8 cellular contexts compared by ENCODE assay signal in the genomic region with DNA sequence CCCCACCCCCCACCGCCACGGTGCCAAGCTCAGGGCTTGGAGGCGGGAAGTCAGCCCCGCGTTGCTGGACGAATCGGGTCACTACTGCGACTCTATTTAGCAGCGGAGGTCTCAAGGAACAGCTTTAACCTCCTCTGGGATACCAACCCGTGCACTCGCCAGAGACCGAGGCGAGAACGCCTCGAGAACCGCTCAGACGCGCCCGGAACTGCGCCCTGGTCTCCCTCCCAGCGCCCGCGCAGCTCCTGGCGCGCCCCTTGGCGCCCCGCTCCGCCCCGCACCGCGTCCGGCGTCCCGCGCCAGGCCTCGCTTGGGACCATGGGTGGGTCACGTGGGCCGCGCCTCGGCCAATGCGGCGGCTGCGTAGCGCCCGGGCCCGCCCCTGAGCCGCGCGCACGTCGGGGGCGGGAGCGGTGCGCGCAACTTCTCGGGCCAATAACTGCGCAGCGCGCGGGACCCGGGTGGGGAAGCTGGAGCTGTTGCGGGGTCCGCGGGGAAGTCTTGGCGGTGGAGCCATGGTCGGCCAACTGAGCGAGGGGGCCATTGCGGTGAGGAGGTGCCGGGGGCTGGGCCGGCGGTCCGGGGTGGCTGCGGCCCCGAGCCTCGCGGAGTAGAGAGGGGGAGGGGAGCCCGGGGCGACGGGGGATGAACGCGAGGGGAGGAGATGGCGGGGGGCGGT. TPM values are rescaled to one million over a fixed set of nuclear protein-coding genes. Genes with fewer than 3 reads are reported as not detected.
A peak's percentile ranks its signal among the peaks of the same experiment; 100 is the strongest.
DNase-seq lines count a peak whose midpoint lies in the region; ATAC-seq, FAIRE-seq and TF ChIP-seq lines count a peak whose summit lies in the region.

A gene (plus strand): TSS at position 427 of the 679 bp plus-strand sequence. CDS start 89 bp downstream, at position 516.
A gene with protein sequence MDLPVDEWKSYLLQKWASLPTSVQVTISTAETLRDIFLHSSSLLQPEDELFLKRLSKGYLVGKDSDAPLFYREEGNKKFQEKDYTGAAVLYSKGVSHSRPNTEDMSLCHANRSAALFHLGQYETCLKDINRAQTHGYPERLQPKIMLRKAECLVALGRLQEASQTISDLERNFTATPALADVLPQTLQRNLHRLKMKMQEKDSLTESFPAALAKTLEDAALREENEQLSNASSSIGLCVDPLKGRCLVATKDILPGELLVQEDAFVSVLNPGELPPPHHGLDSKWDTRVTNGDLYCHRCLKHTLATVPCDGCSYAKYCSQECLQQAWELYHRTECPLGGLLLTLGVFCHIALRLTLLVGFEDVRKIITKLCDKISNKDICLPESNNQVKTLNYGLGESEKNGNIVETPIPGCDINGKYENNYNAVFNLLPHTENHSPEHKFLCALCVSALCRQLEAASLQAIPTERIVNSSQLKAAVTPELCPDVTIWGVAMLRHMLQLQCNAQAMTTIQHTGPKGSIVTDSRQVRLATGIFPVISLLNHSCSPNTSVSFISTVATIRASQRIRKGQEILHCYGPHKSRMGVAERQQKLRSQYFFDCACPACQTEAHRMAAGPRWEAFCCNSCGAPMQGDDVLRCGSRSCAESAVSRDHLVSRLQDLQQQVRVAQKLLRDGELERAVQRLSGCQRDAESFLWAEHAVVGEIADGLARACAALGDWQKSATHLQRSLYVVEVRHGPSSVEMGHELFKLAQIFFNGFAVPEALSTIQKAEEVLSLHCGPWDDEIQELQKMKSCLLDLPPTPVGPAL (minus strand): TSS at position 324 of the 679 bp plus-strand sequence. CDS start 1,908 bp downstream, outside the sequence.

- peaks cover 39 to 80% (median 67%) of the 10 kb centered on the region in 7 donors for H3K4me1 Mint-ChIP-seq in naive thymus-derived CD4-positive, alpha-beta T cell
- peaks cover 49% of the 10 kb centered on the region for H3K4me1 Mint-ChIP-seq in stimulated activated effector memory CD8-positive, alpha-beta T cell treated with anti-CD3 and anti-CD28 coated beads, Interleukin-12 subunit alpha, Interleukin-12 subunit beta, amount 100 ng/mL, for 72 hours

- H3K4me3 ChIP-seq in fibroblast of lung (replicated peaks in 1 of 4; ENCODE audit: control extremely low read depth in 1 of 4, insufficient read depth in 1 of 4, low read depth in 3 of 4, low read length in 4 of 4), result peak within 1 kb of the TSS; percentile 75 to 93 (median 82)
- peak within 1 kb of the TSS; percentile 82 for H3K4me3 ChIP-seq in naive thymus-derived CD4-positive, alpha-beta T cell (ENCODE audit: low read length)

- no peaks in the 10 kb centered on the region for H3K27me3 ChIP-seq in fibroblast of lung (ENCODE audit: control insufficient read depth, insufficient read depth, low read length)
- H3K27me3 ChIP-seq in naive thymus-derived CD4-positive, alpha-beta T cell (ENCODE audit: control insufficient read depth in 2 of 2, insufficient read depth in 2 of 2, low read length in 2 of 2), result no peaks in the 10 kb centered on the region

- H3K9me3 Mint-ChIP-seq in naive thymus-derived CD4-positive, alpha-beta T cell, result peaks cover 0 to 2% (median 0%) of the 10 kb centered on the region in 11 donors
- H3K9me3 Mint-ChIP-seq in stimulated activated effector memory CD8-positive, alpha-beta T cell treated with anti-CD3 and anti-CD28 coated beads, Interleukin-12 subunit alpha, Interleukin-12 subunit beta, amount 100 ng/mL, for 72 hours, result no peaks in the 10 kb centered on the region

- peak within 1 kb of the TSS; percentile 97 for H3K4me2 ChIP-seq in fibroblast of lung (ENCODE audit: extremely low read depth, insufficient read depth, low read length)

- peaks cover 7 to 33% (median 18%) of the 10 kb centered on the region in 5 donors for H3K36me3 Mint-ChIP-seq in naive thymus-derived CD4-positive, alpha-beta T cell
- H3K36me3 Mint-ChIP-seq in stimulated activated effector memory CD8-positive, alpha-beta T cell treated with anti-CD3 and anti-CD28 coated beads, Interleukin-12 subunit alpha, Interleukin-12 subunit beta, amount 100 ng/mL, for 72 hours, result peaks cover 65% of the 10 kb centered on the region

- H3K27ac Mint-ChIP-seq in naive thymus-derived CD4-positive, alpha-beta T cell, result peak within 1 kb of the TSS; percentile 89 to 99 (median 95)
- peak within 1 kb of the TSS; percentile 60 for H3K27ac Mint-ChIP-seq in stimulated activated effector memory CD8-positive, alpha-beta T cell treated with anti-CD3 and anti-CD28 coated beads, Interleukin-12 subunit alpha, Interleukin-12 subunit beta, amount 100 ng/mL, for 72 hours

- intact Hi-C loops in naive thymus-derived CD4-positive, alpha-beta T cell (cut with micrococcal nuclease), result loop anchor here (1.0 to 5.0 kb wide), 10 partner anchors 41 to 571 kb away; a partner anchor contains a TSS

- peak within 1 kb of the TSS; percentile 64 for H3K27ac ChIP-seq in fibroblast of lung (ENCODE audit: insufficient read depth, low read length)
- peak within 1 kb of the TSS; percentile 86 for H3K27ac ChIP-seq in naive thymus-derived CD4-positive, alpha-beta T cell (ENCODE audit: low read depth, low read length)

- DNase-seq in DMS153 treated with DMSO at 0.1 percent for 48 hours (lab: John Stamatoyannopoulos, UW; ENCODE audit: unreplicated experiment) (peak; percentile 3), HuH-7.5 (ENCODE audit: low spot score) (peak; percentile 90), RCC 7860 (ENCODE audit: low spot score) (peak; percentile 53), activated T-helper 1 cell treated with Interleukin-2 at 50 U/mL for 16 hours (ENCODE audit: low read depth) (peak; percentile 86), fibroblast of lung (ENCODE audit: low read depth in 2 of 2) (peak; percentile 83 to 85)
- DNase-seq in naive thymus-derived CD4-positive, alpha-beta T cell, result peak; percentile 84 to 94 (median 89)
- peak; percentile 85 to 94 for DNase-seq in stimulated activated effector memory CD8-positive, alpha-beta T cell treated with anti-CD3 and anti-CD28 coated beads, Interleukin-12 subunit alpha, Interleukin-12 subunit beta, amount 100 ng/mL, for 72 hours (ENCODE audit: low spot score in 2 of 2)

- TF ChIP-seq CTCF in fibroblast of lung (conservative IDR thresholded peaks at IDR 0.05 in 1 of 2, IDR thresholded peaks at IDR 0.05 in 1 of 2; ENCODE audit: low read depth in 1 of 2, low read length in 2 of 2), result no peak

- POLR2A ChIA-PET in naive thymus-derived CD4-positive, alpha-beta T cell (lab: Charles Lee), result interaction anchor here (0.6 to 2.2 kb wide), 14 partner anchors 10 to 506 kb away, joined by 3 to 8 read pairs (median 4); a partner anchor contains a TSS

- no peaks in the 10 kb centered on the region for H3K4me1 ChIP-seq in fibroblast of lung (ENCODE audit: control insufficient read depth, extremely low read depth, insufficient read depth, low read length)
- H3K4me1 ChIP-seq in naive thymus-derived CD4-positive, alpha-beta T cell (ENCODE audit: control insufficient read depth in 2 of 2, insufficient read depth in 2 of 2, low read length in 2 of 2), result peaks cover 17 to 26% of the 10 kb centered on the region in 2 donors

- no peaks in the 10 kb centered on the region for H3K9me3 ChIP-seq in fibroblast of lung (ENCODE audit: control insufficient read depth, insufficient read depth, low read depth, low read length)
- no peaks in the 10 kb centered on the region for H3K9me3 ChIP-seq in naive thymus-derived CD4-positive, alpha-beta T cell (ENCODE audit: control insufficient read depth in 2 of 3, low read length in 3 of 3)

- no peaks in the 10 kb centered on the region for H4K20me1 ChIP-seq in fibroblast of lung (ENCODE audit: control insufficient read depth, extremely low read depth, insufficient read depth, low read length)

- H2AFZ ChIP-seq in fibroblast of lung (ENCODE audit: low read length), result peak within 1 kb of the TSS; percentile 85

- peak within 1 kb of the TSS; percentile 74 for H3K9ac ChIP-seq in fibroblast of lung (ENCODE audit: insufficient read depth, low read length)

- ATAC-seq in GM21528 (IDR thresholded peaks at IDR 0.05; ENCODE audit: low FRiP score, unreplicated experiment), result peak; percentile 73
- peak; percentile 100 for ATAC-seq in naive thymus-derived CD4-positive, alpha-beta T cell
- peak; percentile 99 for ATAC-seq in stimulated activated effector memory CD8-positive, alpha-beta T cell treated with anti-CD3 and anti-CD28 coated beads, Interleukin-12 subunit alpha, Interleukin-12 subunit beta, amount 100 ng/mL, for 72 hours

- H3K27me3 Mint-ChIP-seq in naive thymus-derived CD4-positive, alpha-beta T cell, result no peaks in the 10 kb centered on the region

- no peak for FAIRE-seq in RCC 7860 (lab: Jason Lieb, UNC)

- H3K36me3 ChIP-seq in fibroblast of lung (ENCODE audit: control insufficient read depth, insufficient read depth, low read length), result no peaks in the 10 kb centered on the region
- H3K36me3 ChIP-seq in naive thymus-derived CD4-positive, alpha-beta T cell (ENCODE audit: control insufficient read depth in 2 of 3, insufficient read depth in 3 of 3, low read length in 3 of 3), result peaks cover 0 to 13% (median 2%) of the 10 kb centered on the region in 3 experiments

- peak within 1 kb of the TSS; percentile 89 to 100 (median 98) for H3K4me3 Mint-ChIP-seq in naive thymus-derived CD4-positive, alpha-beta T cell
- peak within 1 kb of the TSS; percentile 83 for H3K4me3 Mint-ChIP-seq in stimulated activated effector memory CD8-positive, alpha-beta T cell treated with anti-CD3 and anti-CD28 coated beads, Interleukin-12 subunit alpha, Interleukin-12 subunit beta, amount 100 ng/mL, for 72 hours

- CTCF ChIA-PET in naive thymus-derived CD4-positive, alpha-beta T cell (lab: Charles Lee), result interaction anchor here (1.5 kb wide), 1 partner anchor 108 kb away, joined by 7 read pairs; no protein-coding TSS in a partner anchor

- H3K79me2 ChIP-seq in fibroblast of lung (ENCODE audit: control insufficient read depth, insufficient read depth, low read length), result peaks cover 35% of the 10 kb centered on the region

RNA-seq across cellular contexts. Expression of the first gene that starts in this region (rescaled TPM):
- 14.6 and 22.3 TPM in 2 replicates for total RNA-seq in fibroblast of lung
- 55.4 and 104 TPM in 2 replicates for polyA plus RNA-seq in fibroblast of lung
- 42.8 and 69.3 TPM in 2 replicates for polyA plus RNA-seq in fibroblast of lung (2012)
- polyA minus RNA-seq in fibroblast of lung (ENCODE audit: low replicate concordance), result 13.4 and 29.8 TPM in 2 replicates
- total RNA-seq in naive thymus-derived CD4-positive, alpha-beta T cell, result 100 to 1,000 TPM in 3 of 5 experiments, 10 to 100 TPM in 2; 57.8 to 264 (median 110) TPM
- polyA plus RNA-seq in naive thymus-derived CD4-positive, alpha-beta T cell, result 10 to 100 TPM; 80.0 to 85.2 TPM

RNA-seq across cellular contexts. Expression of the second gene that starts in this region (rescaled TPM):
- total RNA-seq in fibroblast of lung, result 8.7 and 11.6 TPM in 2 replicates
- 5.1 and 5.8 TPM in 2 replicates for polyA plus RNA-seq in fibroblast of lung
- 4.7 and 4.8 TPM in 2 replicates for polyA plus RNA-seq in fibroblast of lung (2012)
- polyA minus RNA-seq in fibroblast of lung (ENCODE audit: low replicate concordance), result 7.2 and 18.1 TPM in 2 replicates
- total RNA-seq in naive thymus-derived CD4-positive, alpha-beta T cell, result 10 to 100 TPM; 19.8 to 38.4 (median 32.5) TPM
- 10 to 100 TPM in 1 of 2 donors, 1 to 10 TPM in 1; 9.7 to 18.0 TPM for polyA plus RNA-seq in naive thymus-derived CD4-positive, alpha-beta T cell

Comparison
In these comparisons a context has a peak if more than half of its experiments do, and no peak if none do; other contexts are left out.
1. Peak in every context shown above with its lines: DNase-seq, ATAC-seq, H3K4me3 ChIP-seq and H3K27ac ChIP-seq.
2. DNase-seq: peak in every context shown above with its lines; median percentile 90 in HuH-7.5; 90 in stimulated activated effector memory CD8-positive, alpha-beta T cell treated with anti-CD3 and anti-CD28 coated beads, Interleukin-12 subunit alpha, Interleukin-12 subunit beta, amount 100 ng/mL, for 72 hours; 89 in naive thymus-derived CD4-positive, alpha-beta T cell; 86 in activated T-helper 1 cell treated with Interleukin-2 at 50 U/mL for 16 hours; 84 in fibroblast of lung; 53 in RCC 7860; 3 in DMS153 treated with DMSO at 0.1 percent for 48 hours.